ENCODE assay signal across 16 cellular contexts in the genomic region with DNA sequence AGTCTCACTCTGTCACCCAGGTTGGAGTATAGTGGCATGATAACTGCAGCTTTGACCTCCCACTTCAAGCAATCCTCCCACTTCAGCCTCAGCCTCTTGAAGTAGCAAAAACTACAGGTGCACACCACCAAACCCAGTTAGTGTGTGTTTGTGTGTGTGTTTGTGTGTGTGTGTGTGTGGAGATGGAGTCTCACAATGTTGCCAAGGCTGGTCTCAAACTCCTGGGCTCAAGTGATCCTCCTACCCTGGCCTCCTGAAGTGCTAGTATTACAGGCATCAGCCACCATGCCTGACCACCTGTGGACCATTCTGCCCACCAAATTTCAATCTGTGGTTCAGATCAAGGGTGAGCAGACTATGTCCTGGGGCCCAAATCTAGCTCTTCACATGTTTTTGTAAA. TPM values are rescaled to one million over a fixed set of nuclear protein-coding genes. Genes with fewer than 3 reads are reported as not detected.
DNase-seq lines count a peak whose midpoint lies in the region; ATAC-seq and TF ChIP-seq lines count a peak whose summit lies in the region.
"Had no signal": no experiment of that assay in that cellular context is flagged by ENCODE, and none has a peak within 500 bp of the region (broad histone marks: within the 10 kb centered on the region; RNA-seq: fewer than 3 reads in every experiment).

No MANE protein-coding gene starts in this region.

- peaks cover 24% of the 10 kb centered on the region for H3K36me3 Mint-ChIP-seq in CD4-positive, CD25-positive, alpha-beta regulatory T cell
- peaks cover 49% of the 10 kb centered on the region for H3K36me3 Mint-ChIP-seq in T-cell
- peaks cover 35% of the 10 kb centered on the region for H3K36me3 Mint-ChIP-seq in nephron progenitor cell (ENCODE audit: low read depth)

- H3K27me3 ChIP-seq in CD4-positive, CD25-positive, alpha-beta regulatory T cell (ENCODE audit: control insufficient read depth, insufficient read depth, low read length): no peaks in the 10 kb centered on the region
- H3K27me3 ChIP-seq: BLaER1 treated with 17β-estradiol and CSF1 and Interleukin-3, amounts not matched to agents 10 nM and 100 nM had no signal

- H3K9me3 ChIP-seq in CD4-positive, CD25-positive, alpha-beta regulatory T cell (ENCODE audit: control insufficient read depth in 2 of 2, low read length in 2 of 2): no peaks in the 10 kb centered on the region
- H3K9me3 ChIP-seq: Caco-2 had no signal

- ATAC-seq in CD4-positive, CD25-positive, alpha-beta regulatory T cell (ENCODE audit: low read depth in 2 of 2): no peak
- no peak for ATAC-seq in T-cell (replicated peaks in 1 of 4)
- no peak for ATAC-seq in GM19324 (IDR thresholded peaks at IDR 0.05; ENCODE audit: low FRiP score, unreplicated experiment)

- H3K27ac ChIP-seq in CD4-positive, CD25-positive, alpha-beta regulatory T cell (ENCODE audit: insufficient read depth, low read length, poor library complexity, severe bottlenecking): peak overlapping the region; percentile 2
- H3K27ac ChIP-seq: BLaER1 treated with 17β-estradiol and CSF1 and Interleukin-3, amounts not matched to agents 10 nM and 100 nM had no signal

- CTCF ChIA-PET in T-cell (lab: Charles Lee): no interaction called here

- H3K9me3 Mint-ChIP-seq in CD4-positive, CD25-positive, alpha-beta regulatory T cell: no peaks in the 10 kb centered on the region
- H3K9me3 Mint-ChIP-seq in T-cell (no peaks in the 10 kb centered on the region), nephron progenitor cell (no peaks in the 10 kb centered on the region)

- POLR2A ChIA-PET in T-cell (lab: Charles Lee): interaction anchor here in 1 of 2 donors (0.6 kb wide), 1 partner anchor 11 kb away, joined by 10 read pairs; no protein-coding TSS in a partner anchor

- peaks cover 44 to 71% (median 56%) of the 10 kb centered on the region in 4 donors for H3K4me1 Mint-ChIP-seq in CD4-positive, CD25-positive, alpha-beta regulatory T cell
- H3K4me1 Mint-ChIP-seq in T-cell (peaks cover 66 to 80% (median 74%) of the 10 kb centered on the region in 3 donors), nephron progenitor cell (no peaks in the 10 kb centered on the region)

- H3K27me3 Mint-ChIP-seq in CD4-positive, CD25-positive, alpha-beta regulatory T cell: no peaks in the 10 kb centered on the region
- H3K27me3 Mint-ChIP-seq in T-cell (no peaks in the 10 kb centered on the region), nephron progenitor cell (ENCODE audit: low read depth, poor library complexity) (peaks cover 3% of the 10 kb centered on the region)

- DNase-seq in activated CD8-positive, alpha-beta memory T cell treated with anti-CD3 and anti-CD28 coated beads, Interleukin-2, amount 50 U/mL, for 48 hours: peak; percentile 17
- DNase-seq in activated CD8-positive, alpha-beta memory T cell treated with anti-CD3 and anti-CD28 coated beads for 24 hours: no peak
- no peak for DNase-seq in CD4-positive, CD25-positive, alpha-beta regulatory T cell
- DNase-seq in T-cell (no peak), nephron progenitor cell (no peak), SHP77 (lab: John Stamatoyannopoulos, UW) (no peak), NCI-H2029 treated with DMSO at 0.1 percent for 48 hours (lab: John Stamatoyannopoulos, UW) (no peak)
- DNase-seq: Caco-2, DMS53, H7, NCI-H1048, NCI-H1436 treated with DMSO at 0.1 percent for 48 hours, NCI-H2081, NCI-H524 had no signal

- H3K36me3 ChIP-seq in CD4-positive, CD25-positive, alpha-beta regulatory T cell (ENCODE audit: control insufficient read depth, insufficient read depth, low read length): peaks cover 51% of the 10 kb centered on the region

- peak overlapping the region in 2 of 3 donors; percentile 73 to 84 for H3K27ac Mint-ChIP-seq in CD4-positive, CD25-positive, alpha-beta regulatory T cell
- H3K27ac Mint-ChIP-seq in T-cell (peak overlapping the region; percentile 67 to 71), nephron progenitor cell (peak overlapping the region; percentile 59)

- peak overlapping the region in 1 of 4 donors; percentile 17 for H3K4me3 Mint-ChIP-seq in CD4-positive, CD25-positive, alpha-beta regulatory T cell
- H3K4me3 Mint-ChIP-seq in T-cell: peak overlapping the region in 1 of 3 donors; percentile 24
- no peak overlapping the region for H3K4me3 Mint-ChIP-seq in nephron progenitor cell

- H3K4me3 ChIP-seq in CD4-positive, CD25-positive, alpha-beta regulatory T cell (ENCODE audit: low read depth, low read length): peak overlapping the region; percentile 1
- H3K4me3 ChIP-seq: BLaER1 treated with 17β-estradiol and CSF1 and Interleukin-3, amounts not matched to agents 10 nM and 100 nM had no signal

- H3K4me1 ChIP-seq in CD4-positive, CD25-positive, alpha-beta regulatory T cell (ENCODE audit: control insufficient read depth, insufficient read depth, low read length, poor library complexity, severe bottlenecking): peaks cover 40% of the 10 kb centered on the region
- H3K4me1 ChIP-seq: Caco-2 had no signal

- no peak for TF ChIP-seq CTCF in nephron progenitor cell (IDR thresholded peaks at IDR 0.05)

RNA-seq across cellular contexts. Expression of a gene that starts 8.8 kb away (rescaled TPM):
- total RNA-seq in CD4-positive, CD25-positive, alpha-beta regulatory T cell: 35.0 TPM
- polyA plus RNA-seq in CD4-positive, CD25-positive, alpha-beta regulatory T cell: 10 to 100 TPM; 17.4 to 31.1 (median 25.8) TPM
- 10 to 100 TPM; 23.2 to 33.5 (median 28.7) TPM for total RNA-seq in T-cell

RNA-seq across cellular contexts. Expression of a gene that starts 8.8 kb away (rescaled TPM):
- 9.3 TPM for total RNA-seq in CD4-positive, CD25-positive, alpha-beta regulatory T cell
- 1 to 10 TPM; 5.3 to 7.7 (median 6.8) TPM for polyA plus RNA-seq in CD4-positive, CD25-positive, alpha-beta regulatory T cell
- 10 to 100 TPM in 4 of 5 donors, 1 to 10 TPM in 1; 9.4 to 13.4 (median 10.8) TPM for total RNA-seq in T-cell

RNA-seq across cellular contexts. Expression of a gene that starts 22.4 kb away (rescaled TPM):
- total RNA-seq in CD4-positive, CD25-positive, alpha-beta regulatory T cell: 24.2 TPM
- polyA plus RNA-seq in CD4-positive, CD25-positive, alpha-beta regulatory T cell: 1 to 10 TPM; 1.0 to 2.3 (median 1.1) TPM
- total RNA-seq in T-cell: 10 to 100 TPM; 14.4 to 19.6 (median 15.3) TPM

RNA-seq across cellular contexts. Expression of a gene that starts 53.6 kb away (rescaled TPM):
- total RNA-seq in CD4-positive, CD25-positive, alpha-beta regulatory T cell: 39.2 TPM
- 10 to 100 TPM; 44.7 to 53.8 (median 49.5) TPM for polyA plus RNA-seq in CD4-positive, CD25-positive, alpha-beta regulatory T cell
- total RNA-seq in T-cell: 10 to 100 TPM; 44.6 to 76.3 (median 68.2) TPM

RNA-seq across cellular contexts. Expression of a gene that starts 58.4 kb away (rescaled TPM):
- 51.1 TPM for total RNA-seq in CD4-positive, CD25-positive, alpha-beta regulatory T cell
- polyA plus RNA-seq in CD4-positive, CD25-positive, alpha-beta regulatory T cell: 10 to 100 TPM; 56.6 to 97.1 (median 88.5) TPM
- total RNA-seq in T-cell: 10 to 100 TPM; 41.6 to 67.6 (median 61.8) TPM
